ENCODE assay signal across 8 cellular contexts in the genomic region with DNA sequence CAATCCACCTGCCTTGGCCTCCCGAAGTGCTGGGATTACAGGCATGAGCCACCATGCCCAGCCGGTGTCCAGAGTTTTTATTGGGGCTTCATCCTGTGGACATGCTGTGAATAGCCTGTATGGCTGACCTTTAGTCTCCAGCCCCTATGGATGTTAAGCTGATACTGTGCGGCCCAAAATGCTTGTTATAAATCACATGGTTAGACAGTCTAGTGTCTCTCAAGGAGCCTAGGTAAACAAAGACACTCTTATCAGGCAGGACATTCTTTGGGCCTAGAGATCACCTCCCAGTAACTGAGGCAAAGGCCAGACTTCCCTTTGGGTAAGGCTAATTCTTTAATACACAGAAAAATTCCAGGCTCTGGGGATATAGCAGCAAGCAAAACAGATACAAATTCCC. TPM values are rescaled to one million over a fixed set of nuclear protein-coding genes. Genes with fewer than 3 reads are reported as not detected.
"Had no signal": no experiment of that assay in that cellular context is flagged by ENCODE, and none has a peak within 500 bp of the region (broad histone marks: within the 10 kb centered on the region; RNA-seq: fewer than 3 reads in every experiment).

No MANE protein-coding gene starts in this region.

- H3K27ac ChIP-seq: HL-60 had no signal

- H3K9me3 Mint-ChIP-seq: IgD-negative memory B cell had no signal

- H3K27ac Mint-ChIP-seq: IgD-negative memory B cell had no signal

- FAIRE-seq: HepG2, HTR-8/SVneo had no signal

- DNase-seq: IMR-90, KBM-7 had no signal

- ATAC-seq: HepG2 had no signal

RNA-seq across cellular contexts. Expression of gene SLC46A2, which starts 22.0 kb away (rescaled TPM):
- total RNA-seq: HepG2, HT-29, HT1080, IMR-90 had no signal
- polyA plus RNA-seq: HepG2, IgD-negative memory B cell, IMR-90 had no signal
